12 cellular contexts compared by ENCODE assay signal in genomic region chr1:162028726-162029125, GRCh38. TPM values are rescaled to one million over a fixed set of nuclear protein-coding genes. Genes with fewer than 3 reads are reported as not detected.
DNase-seq lines count a peak whose midpoint lies in the region; ATAC-seq, FAIRE-seq and TF ChIP-seq lines count a peak whose summit lies in the region.
"Had no signal": no experiment of that assay in that cellular context is flagged by ENCODE, and none has a peak within 500 bp of the region (broad histone marks: within the 10 kb centered on the region; RNA-seq: fewer than 3 reads in every experiment).

No MANE protein-coding gene starts in this region.

- no peak overlapping the region for H3K4me3 Mint-ChIP-seq in activated naive CD8-positive, alpha-beta T cell treated with anti-CD3 and anti-CD28 coated beads for 36 hours
- H3K4me3 Mint-ChIP-seq: stimulated activated naive CD8-positive, alpha-beta T cell treated with anti-CD3 and anti-CD28 coated beads, Interleukin-15, amount 100 ng/mL, for 72 hours had no signal

- H3K27ac ChIP-seq in coronary artery, result no peak overlapping the region

- ATAC-seq in HG02678 (IDR thresholded peaks at IDR 0.05; ENCODE audit: unreplicated experiment) (peak; percentile 60), Right ventricle myocardium inferior (no peak)
- ATAC-seq: stimulated activated naive CD8-positive, alpha-beta T cell treated with anti-CD3 and anti-CD28 coated beads, Interleukin-15, amount 100 ng/mL, for 72 hours had no signal

- no peaks in the 10 kb centered on the region for H3K9me3 Mint-ChIP-seq in activated naive CD8-positive, alpha-beta T cell treated with anti-CD3 and anti-CD28 coated beads for 36 hours
- H3K9me3 Mint-ChIP-seq: stimulated activated naive CD8-positive, alpha-beta T cell treated with anti-CD3 and anti-CD28 coated beads, Interleukin-15, amount 100 ng/mL, for 72 hours had no signal

- no peaks in the 10 kb centered on the region for H3K36me3 Mint-ChIP-seq in activated naive CD8-positive, alpha-beta T cell treated with anti-CD3 and anti-CD28 coated beads for 36 hours

- no peak for DNase-seq in GM12891 (ENCODE audit: insufficient read length, low spot score)
- peak; percentile 76 to 90 for DNase-seq in NOMO-1 (lab: John Stamatoyannopoulos, UW; ENCODE audit: unreplicated experiment in 2 of 2)
- DNase-seq in kidney tubule cell (ENCODE audit: low spot score), result peak; percentile 41
- no peak for DNase-seq in hippocampal formation (lab: John Stamatoyannopoulos, UW)
- no peak for DNase-seq in coronary artery (ENCODE audit: low spot score)
- no peak for DNase-seq in Right ventricle myocardium inferior (ENCODE audit: missing footprints)
- DNase-seq in activated naive CD8-positive, alpha-beta T cell treated with anti-CD3 and anti-CD28 coated beads for 36 hours, result no peak
- DNase-seq: activated gamma-delta T cell; central memory CD4-positive, alpha-beta T cell; NCI-H1436 treated with DMSO at 0.1 percent for 48 hours; stimulated activated naive CD8-positive, alpha-beta T cell treated with anti-CD3 and anti-CD28 coated beads, Interleukin-15, amount 100 ng/mL, for 72 hours had no signal

- TF ChIP-seq CTCF in coronary artery (IDR thresholded peaks at IDR 0.05), result no peak

- H3K27ac Mint-ChIP-seq in activated naive CD8-positive, alpha-beta T cell treated with anti-CD3 and anti-CD28 coated beads for 36 hours, result no peak overlapping the region
- H3K27ac Mint-ChIP-seq: stimulated activated naive CD8-positive, alpha-beta T cell treated with anti-CD3 and anti-CD28 coated beads, Interleukin-15, amount 100 ng/mL, for 72 hours had no signal

- TF ChIP-seq POLR2A in GM12891 (IDR thresholded peaks at IDR 0.05; ENCODE audit: low read depth, low read length), result no peak

- intact Hi-C loops in Right ventricle myocardium inferior (cut with DNase I), result no loop called here

- peaks cover 53% of the 10 kb centered on the region for H3K27me3 Mint-ChIP-seq in activated naive CD8-positive, alpha-beta T cell treated with anti-CD3 and anti-CD28 coated beads for 36 hours

- peaks cover 6% of the 10 kb centered on the region for H3K4me1 Mint-ChIP-seq in activated naive CD8-positive, alpha-beta T cell treated with anti-CD3 and anti-CD28 coated beads for 36 hours

- no peak for FAIRE-seq in GM12891 (lab: Jason Lieb, UNC)

- H3K4me3 ChIP-seq in coronary artery, result no peak overlapping the region

TF ChIP-seq in GM12891, 5 proteins besides CTCF, POLR2A, EP300 and RAD21:
- TF ChIP-seq SPI1 (IDR thresholded peaks at IDR 0.05; ENCODE audit: low read depth, low read length), result peak; percentile 79
- no peak for TF ChIP-seq TAF1 (IDR thresholded peaks at IDR 0.05; ENCODE audit: low read depth, low read length)

RNA-seq across cellular contexts. Expression of gene OLFML2B, which starts 5.1 kb away (rescaled TPM):
- polyA plus RNA-seq in GM12891 (2012; ENCODE audit: low read depth, missing spikeins), result not detected
- 4.2 TPM for total RNA-seq in Right ventricle myocardium inferior
- under 1 TPM in 1 of 2 experiments, not detected in 1; 0.12 TPM for total RNA-seq in activated naive CD8-positive, alpha-beta T cell treated with anti-CD3 and anti-CD28 coated beads for 36 hours

RNA-seq across cellular contexts. Expression of gene NOS1AP, which starts 40.8 kb away (rescaled TPM):
- not detected for polyA plus RNA-seq in GM12891 (2012; ENCODE audit: low read depth, missing spikeins)
- total RNA-seq in Right ventricle myocardium inferior, result 3.5 TPM
- total RNA-seq in activated naive CD8-positive, alpha-beta T cell treated with anti-CD3 and anti-CD28 coated beads for 36 hours, result under 1 TPM; 0.14 to 0.21 TPM

Comparison
In these comparisons a context has a peak if more than half of its experiments do, and no peak if none do; other contexts are left out.
1. DNase-seq: peak in NOMO-1 (2 of 2) and kidney tubule cell (single experiment); none in GM12891 (single experiment), hippocampal formation (0 of 2), coronary artery (single experiment), Right ventricle myocardium inferior (single experiment) and activated naive CD8-positive, alpha-beta T cell treated with anti-CD3 and anti-CD28 coated beads for 36 hours (single experiment).